Comparison of ENCODE assay signal across 8 cellular contexts in genomic region chr5:124746252-124746915, GRCh38. TPM values are rescaled to one million over a fixed set of nuclear protein-coding genes. Genes with fewer than 3 reads are reported as not detected.
DNase-seq lines count a peak whose midpoint lies in the region; ATAC-seq and TF ChIP-seq lines count a peak whose summit lies in the region.

ZNF608 (minus strand) TSS chr5:124746639; CDS start chr5:124744989, 1,650 bp downstream.

- no peaks in the 10 kb centered on the region for H3K36me3 Mint-ChIP-seq in naive thymus-derived CD4-positive, alpha-beta T cell

- no peak for TF ChIP-seq CTCF in HFF-Myc (IDR thresholded peaks at IDR 0.05; ENCODE audit: low read depth, low read length, missing control alignments)
- TF ChIP-seq CTCF in esophagus muscularis mucosa (IDR thresholded peaks at IDR 0.05) = peak in 1 of 3 experiments; percentile 19
- no peak for TF ChIP-seq CTCF in GM13976 (IDR thresholded peaks at IDR 0.05; ENCODE audit: borderline replicate concordance, control extremely low read depth, extremely low read depth, insufficient read depth, missing control alignments)

- in situ Hi-C loops in GM13976 (cut with MboI; ENCODE audit: low sequenced_read_pairs, unreplicated experiment) = loop anchor here (10.0 kb wide), 1 partner anchor 158 kb away; no protein-coding TSS in a partner anchor

- TF ChIP-seq POLR2A in esophagus muscularis mucosa (IDR thresholded peaks at IDR 0.05; ENCODE audit: low read depth) = no peak

- peaks cover 0 to 36% (median 34%) of the 10 kb centered on the region in 7 donors for H3K4me1 Mint-ChIP-seq in naive thymus-derived CD4-positive, alpha-beta T cell

- no peak for TF ChIP-seq EP300 in esophagus muscularis mucosa (IDR thresholded peaks at IDR 0.05)

- DNase-seq in AG20443 (ENCODE audit: low spot score) (peak; percentile 13), HFF-Myc (ENCODE audit: extremely low read depth, low read depth) (no peak), esophagus muscularis mucosa (ENCODE audit: extremely low spot score) (no peak), GM13976 (ENCODE audit: low spot score) (no peak), iPS-NIHi7 (ENCODE audit: extremely low spot score) (no peak)
- no peak for DNase-seq in naive thymus-derived CD4-positive, alpha-beta T cell

- no peaks in the 10 kb centered on the region for H3K36me3 ChIP-seq in esophagus muscularis mucosa
- H3K36me3 ChIP-seq in naive thymus-derived CD4-positive, alpha-beta T cell (ENCODE audit: control insufficient read depth in 2 of 3, insufficient read depth in 3 of 3, low read length in 3 of 3) = no peaks in the 10 kb centered on the region

- no peaks in the 10 kb centered on the region for H3K9me3 ChIP-seq in esophagus muscularis mucosa
- H3K9me3 ChIP-seq in naive thymus-derived CD4-positive, alpha-beta T cell (ENCODE audit: control insufficient read depth in 2 of 3, low read length in 3 of 3) = no peaks in the 10 kb centered on the region

- POLR2A ChIA-PET in naive thymus-derived CD4-positive, alpha-beta T cell (lab: Charles Lee) = no interaction called here

- peak within 1 kb of the TSS; percentile 91 to 94 (median 92) for H3K27ac ChIP-seq in esophagus muscularis mucosa (replicated peaks in 1 of 4)
- no peak within 1 kb of the TSS for H3K27ac ChIP-seq in naive thymus-derived CD4-positive, alpha-beta T cell (ENCODE audit: low read depth, low read length)

- peaks cover 18 to 61% (median 47%) of the 10 kb centered on the region in 4 donors for H3K4me1 ChIP-seq in esophagus muscularis mucosa
- peaks cover 0 to 6% of the 10 kb centered on the region in 2 donors for H3K4me1 ChIP-seq in naive thymus-derived CD4-positive, alpha-beta T cell (ENCODE audit: control insufficient read depth in 2 of 2, insufficient read depth in 2 of 2, low read length in 2 of 2)

- CTCF ChIA-PET in naive thymus-derived CD4-positive, alpha-beta T cell (lab: Charles Lee) = no interaction called here

- intact Hi-C loops in esophagus muscularis mucosa (cut with DNase I) = loop anchor here (5.0 to 10.0 kb wide), 3 partner anchors 229 to 738 kb away; no protein-coding TSS in a partner anchor
- intact Hi-C loops in naive thymus-derived CD4-positive, alpha-beta T cell (cut with micrococcal nuclease) = loop anchor here in 1 of 2 donors (10.0 kb wide), 1 partner anchor 102 kb away; no protein-coding TSS in a partner anchor

- H3K9me3 Mint-ChIP-seq in naive thymus-derived CD4-positive, alpha-beta T cell = peaks cover 0 to 9% (median 0%) of the 10 kb centered on the region in 11 donors

- H3K4me3 ChIP-seq in HFF-Myc (replicated peaks; ENCODE audit: low read depth, low read length) = peak within 1 kb of the TSS; percentile 62
- peak within 1 kb of the TSS; percentile 73 to 77 (median 75) for H3K4me3 ChIP-seq in esophagus muscularis mucosa
- H3K4me3 ChIP-seq in naive thymus-derived CD4-positive, alpha-beta T cell (ENCODE audit: low read length) = no peak within 1 kb of the TSS

- H3K27me3 Mint-ChIP-seq in naive thymus-derived CD4-positive, alpha-beta T cell = peaks cover 9 to 53% (median 23%) of the 10 kb centered on the region in 5 donors

- WGBS in esophagus muscularis mucosa = 2% methylated on average over 14 of the region's 14 CpGs

- peak within 1 kb of the TSS; percentile 47 to 79 (median 61) for H3K4me3 Mint-ChIP-seq in naive thymus-derived CD4-positive, alpha-beta T cell

- no peaks in the 10 kb centered on the region for H3K27me3 ChIP-seq in esophagus muscularis mucosa
- peaks cover 0 to 19% of the 10 kb centered on the region in 2 donors for H3K27me3 ChIP-seq in naive thymus-derived CD4-positive, alpha-beta T cell (ENCODE audit: control insufficient read depth in 2 of 2, insufficient read depth in 2 of 2, low read length in 2 of 2)

- ATAC-seq in SK-N-SH treated with all-trans-retinoic acid at 6 μM for 48 hours (peak; percentile 4), HG02840 (IDR thresholded peaks at IDR 0.05; ENCODE audit: low FRiP score, unreplicated experiment) (no peak)
- ATAC-seq in naive thymus-derived CD4-positive, alpha-beta T cell = no peak

- peak within 1 kb of the TSS in 1 of 9 donors; percentile 25 for H3K27ac Mint-ChIP-seq in naive thymus-derived CD4-positive, alpha-beta T cell

TF ChIP-seq in SK-N-SH treated with all-trans-retinoic acid at 6 μM for 48 hours, 23 proteins besides CTCF, POLR2A, EP300 and RAD21:
- TF ChIP-seq CSRNP3 (CRISPR knock-in tag; IDR thresholded peaks at IDR 0.05) (no peak), GLIS3 (CRISPR knock-in tag; IDR thresholded peaks at IDR 0.05) (no peak), PPARA (CRISPR knock-in tag; IDR thresholded peaks at IDR 0.05; ENCODE audit: borderline replicate concordance) (no peak), ZC3H10 (CRISPR knock-in tag; IDR thresholded peaks at IDR 0.05) (no peak), CREB5 (CRISPR knock-in tag; IDR thresholded peaks at IDR 0.05; ENCODE audit: low read depth) (no peak)

RNA-seq across cellular contexts. Expression of gene ZNF608, which starts in this region (rescaled TPM):
- total RNA-seq in esophagus muscularis mucosa = 10 to 100 TPM; 26.6 to 33.4 (median 29.5) TPM
- 1 to 10 TPM in 1 of 5 experiments, under 1 TPM in 1, not detected in 3; 0.90 to 1.5 TPM for total RNA-seq in naive thymus-derived CD4-positive, alpha-beta T cell
- not detected for polyA plus RNA-seq in naive thymus-derived CD4-positive, alpha-beta T cell

Comparison
In these comparisons a context has a peak if more than half of its experiments do, and no peak if none do; other contexts are left out.
1. RNA of gene ZNF608 (total RNA-seq): 26.6 to 33.4 TPM in esophagus muscularis mucosa; 0.90 to 1.5 TPM in naive thymus-derived CD4-positive, alpha-beta T cell; every median in the first group is over 10 times any median in the second.